Comparison of ENCODE assay signal across 24 cellular contexts in the genomic region with DNA sequence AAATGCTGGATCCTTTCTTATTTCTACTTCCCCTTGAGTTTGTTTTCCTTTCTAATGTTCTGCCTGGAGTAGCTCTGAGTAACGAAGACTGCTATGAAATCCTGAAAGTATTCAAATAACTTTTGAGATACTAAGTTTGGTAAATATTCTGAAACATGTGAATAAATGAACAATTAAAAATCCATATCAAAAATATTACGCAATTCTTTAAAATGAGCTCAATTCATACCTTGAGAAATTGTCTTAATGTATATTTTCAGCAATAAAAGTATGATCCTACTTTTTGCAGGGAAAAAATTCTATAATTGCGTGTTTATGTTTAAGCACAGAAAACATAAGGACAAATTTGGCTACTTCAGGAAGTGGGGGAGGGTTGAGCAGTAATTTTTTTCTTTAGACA. TPM values are rescaled to one million over a fixed set of nuclear protein-coding genes. Genes with fewer than 3 reads are reported as not detected.
A peak's percentile ranks its signal among the peaks of the same experiment; 100 is the strongest.
DNase-seq lines count a peak whose midpoint lies in the region; ATAC-seq and TF ChIP-seq lines count a peak whose summit lies in the region.
"Had no signal": no experiment of that assay in that cellular context is flagged by ENCODE, and none has a peak within 500 bp of the region (broad histone marks: within the 10 kb centered on the region; RNA-seq: fewer than 3 reads in every experiment).

No MANE protein-coding gene starts in this region.

- ATAC-seq in HCT116 = no peak
- ATAC-seq: GM12878, SK-N-SH treated with all-trans-retinoic acid at 6 μM for 48 hours had no signal

- H3K79me2 ChIP-seq in HCT116 (ENCODE audit: insufficient read depth, low read length) = peaks cover 47% of the 10 kb centered on the region

- H3K4me3 Mint-ChIP-seq in brain = peak overlapping the region; percentile 7 to 48 (median 16)
- H3K4me3 Mint-ChIP-seq in mesothelial cell of epicardium = no peak overlapping the region
- H3K4me3 Mint-ChIP-seq: CD4-positive, alpha-beta memory T cell; H9 had no signal

- no peaks in the 10 kb centered on the region for H4K20me1 ChIP-seq in HCT116 (ENCODE audit: insufficient read depth)
- H4K20me1 ChIP-seq: BLaER1 had no signal

- peak overlapping the region in 2 of 5 experiments; percentile 9 to 40 for H3K27ac Mint-ChIP-seq in brain
- peak overlapping the region; percentile 2 for H3K27ac Mint-ChIP-seq in mesothelial cell of epicardium
- H3K27ac Mint-ChIP-seq: CD4-positive, alpha-beta memory T cell had no signal

- no peak for TF ChIP-seq CTCF in HCT116 (IDR thresholded peaks at IDR 0.05 in 2 of 3, conservative IDR thresholded peaks at IDR 0.05 in 1 of 3; ENCODE audit: borderline replicate concordance in 1 of 3, insufficient read depth in 1 of 3, low read depth in 2 of 3, low read length in 2 of 3)
- no peak for TF ChIP-seq CTCF in brain (conservative IDR thresholded peaks at IDR 0.05)
- no peak for TF ChIP-seq CTCF in mesothelial cell of epicardium (IDR thresholded peaks at IDR 0.05; ENCODE audit: unreplicated experiment)

- H3K4me3 ChIP-seq in HCT116 (replicated peaks in 1 of 2; ENCODE audit: low read depth in 1 of 2, low read length in 2 of 2) (no peak overlapping the region), MG63 (no peak overlapping the region)
- H3K4me3 ChIP-seq: BLaER1, GM12878, Peyer's patch had no signal

- DNase-seq in HCT116 (ENCODE audit: low read depth, low spot score) (no peak), mesothelial cell of epicardium (ENCODE audit: low spot score in 2 of 2, unreplicated experiment in 2 of 2) (no peak), NCI-H748 (lab: John Stamatoyannopoulos, UW; ENCODE audit: unreplicated experiment) (no peak), NCI-H446 (lab: John Stamatoyannopoulos, UW) (no peak), MG63 (no peak)
- no peak for DNase-seq in activated CD4-positive, alpha-beta T cell treated with anti-CD3 and anti-CD28 coated beads for 48 hours
- DNase-seq: ACHN; Caco-2; CD4-positive, alpha-beta memory T cell; DMS 273 treated with DMSO at 0.1 percent for 48 hours; DMS79 treated with DMSO at 0.1 percent for 48 hours; H9; NCI-H1048; NCI-H1436; NCI-H187 treated with DMSO at 0.1 percent for 48 hours; NCI-H510A; NCI-H774; NK-92 treated with Interleukin-12 subunit alpha and Interleukin-12 subunit beta, amount 100 ng/mL, for 24 hours; Peyer's patch had no signal

- H3K36me3 ChIP-seq in HCT116 (ENCODE audit: control insufficient read depth in 1 of 2, insufficient read depth in 2 of 2, low read length in 2 of 2) (no peaks in the 10 kb centered on the region), MG63 (peaks cover 36% of the 10 kb centered on the region)
- H3K36me3 ChIP-seq: Peyer's patch had no signal

- H3K9me2 ChIP-seq in HCT116 (ENCODE audit: insufficient read depth) = no peaks in the 10 kb centered on the region; the same call in 1 of the 2 replicates

- CTCF ChIA-PET in HCT116 (lab: Charles Lee) = no interaction called here

- H3K27me3 Mint-ChIP-seq in brain (peaks cover 14% of the 10 kb centered on the region), mesothelial cell of epicardium (ENCODE audit: low read depth) (no peaks in the 10 kb centered on the region)

- intact Hi-C loops in HCT116 (cut with micrococcal nuclease) = no loop called here

- RAD21 ChIA-PET in HCT116 (lab: Charles Lee; ENCODE audit: low non-redundant PET in 1 of 2, low total read pairs in 2 of 2, uncharacterized antibody in 2 of 2, unreplicated experiment in 2 of 2) = no interaction called here

- peaks cover 49% of the 10 kb centered on the region for H3K36me3 Mint-ChIP-seq in brain
- H3K36me3 Mint-ChIP-seq in mesothelial cell of epicardium = peaks cover 34% of the 10 kb centered on the region

- H3K4me2 ChIP-seq in HCT116 (ENCODE audit: low read length) = no peak overlapping the region

- H3K27me3 ChIP-seq in HCT116 (ENCODE audit: insufficient read depth, low read length) (no peaks in the 10 kb centered on the region), MG63 (no peaks in the 10 kb centered on the region)
- H3K27me3 ChIP-seq: BLaER1, Peyer's patch had no signal

- H3K4me1 ChIP-seq in HCT116 (ENCODE audit: control insufficient read depth in 1 of 2, insufficient read depth in 2 of 2, low read length in 2 of 2) = no peaks in the 10 kb centered on the region
- H3K4me1 ChIP-seq: Caco-2 had no signal

- no peak overlapping the region for H3K9ac ChIP-seq in HCT116 (ENCODE audit: low read length)
- H3K9ac ChIP-seq: BLaER1 had no signal

- POLR2A ChIA-PET in HCT116 (lab: Charles Lee) = no interaction called here

- H3K4me1 Mint-ChIP-seq in brain (peaks cover 35% of the 10 kb centered on the region), mesothelial cell of epicardium (peaks cover 18% of the 10 kb centered on the region)

- H2AFZ ChIP-seq in HCT116 (ENCODE audit: low read depth, low read length, poor library complexity, severe bottlenecking) = no peak overlapping the region

- no peak for TF ChIP-seq POLR2A in HCT116 (IDR thresholded peaks at IDR 0.05; ENCODE audit: borderline replicate concordance, extremely low read depth, insufficient read depth, insufficient read length)

- peaks cover 33 to 41% (median 36%) of the 10 kb centered on the region in 5 experiments for H3K9me3 Mint-ChIP-seq in brain
- peaks cover 28% of the 10 kb centered on the region for H3K9me3 Mint-ChIP-seq in mesothelial cell of epicardium

- H3K9me3 ChIP-seq in HCT116 (ENCODE audit: control insufficient read depth in 1 of 2, insufficient read depth in 1 of 2, low read depth in 1 of 2, low read length in 2 of 2) (no peaks in the 10 kb centered on the region), MG63 (peaks cover 21% of the 10 kb centered on the region)
- H3K9me3 ChIP-seq: Peyer's patch had no signal

- TF ChIP-seq RAD21 in HCT116 (IDR thresholded peaks at IDR 0.05; ENCODE audit: low read depth) = no peak

- H3K27ac ChIP-seq in HCT116 (ENCODE audit: low read depth, low read length) = no peak overlapping the region
- H3K27ac ChIP-seq: BLaER1, Peyer's patch had no signal

- no TSS peak for BruUV-seq in HCT116 (replicated peaks; lab: Mats Ljungman, UMichigan)

TF ChIP-seq in HCT116, 20 proteins besides CTCF, POLR2A, EP300 and RAD21:
- TF ChIP-seq FOSL1 (IDR thresholded peaks at IDR 0.05; ENCODE audit: low read depth) = no peak
- 0 out of 2 replicates have a peak, but pooled peaks have one; percentile 15 for TF ChIP-seq CEBPB (IDR thresholded peaks at IDR 0.05; ENCODE audit: low read depth)

RNA-seq across cellular contexts. Expression of gene TCAF1, which starts 14.9 kb away (rescaled TPM):
- total RNA-seq in HCT116 (2021; ENCODE audit: unreplicated experiment) (58.4 TPM), mesothelial cell of epicardium (101 to 105 TPM (median 103 TPM) in 3 replicates)
- 28.5 and 32.8 TPM in 2 replicates for polyA plus RNA-seq in HCT116 (2012)
- polyA plus RNA-seq in brain (ENCODE audit: insufficient read depth, low read depth, low replicate concordance) = 79.9 TPM
- total RNA-seq in MG63 (2014; rRNA removed; shearing (Covaris generic); ENCODE audit: low replicate concordance) = 42.0 and 64.5 TPM in 2 replicates

RNA-seq across cellular contexts. Expression of gene OR2F2, which starts 48.0 kb away (rescaled TPM):
- total RNA-seq in HCT116 (2021; ENCODE audit: unreplicated experiment) (not detected), mesothelial cell of epicardium (not detected in 3 replicates)
- 0.10 TPM in 1 of 2 replicates, not detected in the other for polyA plus RNA-seq in HCT116 (2012)
- polyA plus RNA-seq in brain (ENCODE audit: insufficient read depth, low read depth, low replicate concordance) = not detected
- total RNA-seq in MG63 (2014; rRNA removed; shearing (Covaris generic); ENCODE audit: low replicate concordance) = not detected in 2 replicates
- total RNA-seq: Caco-2; CD4-positive, alpha-beta memory T cell; GM12878; H9; MCF 10A; Peyer's patch had no signal
- polyA plus RNA-seq: CD4-positive, alpha-beta memory T cell; GM12878 had no signal
